In the genomic region with DNA sequence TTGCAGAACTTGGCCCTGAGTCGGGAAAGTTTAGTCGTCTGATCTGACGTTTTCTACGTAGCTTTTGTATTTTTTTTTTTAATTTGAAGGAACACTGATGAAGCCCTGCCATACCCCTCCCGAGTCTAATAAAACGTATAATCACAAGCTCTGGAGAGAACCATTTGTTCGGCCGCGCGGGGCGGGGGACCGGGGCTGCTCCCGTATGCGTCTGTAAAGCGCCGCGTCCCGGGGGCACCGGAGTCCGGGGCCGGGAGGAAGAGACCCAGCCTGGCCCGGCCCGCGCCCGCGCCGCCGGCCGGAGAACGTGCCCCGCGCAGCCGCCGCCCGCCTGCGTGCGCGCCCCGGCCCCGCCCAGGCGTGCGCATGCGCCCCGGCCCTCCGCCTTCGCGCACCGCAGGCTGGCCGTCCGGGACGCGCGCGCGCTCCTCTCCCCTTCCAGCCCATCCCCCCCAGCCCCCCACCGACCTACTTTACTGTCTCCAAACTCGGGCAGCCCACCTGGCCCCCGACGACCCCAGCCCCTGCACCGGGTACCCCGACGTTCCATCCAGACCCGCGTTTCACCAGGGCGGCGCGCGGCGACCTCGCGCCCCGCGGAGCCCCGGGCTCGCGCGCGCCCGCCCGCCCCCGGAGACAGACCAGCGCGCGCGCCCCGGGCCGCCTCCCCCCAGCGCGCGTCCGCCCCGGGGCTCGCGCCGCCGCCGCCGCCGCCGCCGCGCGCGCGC, we compare ENCODE assay signal across 8 cellular contexts.
DNase-seq lines count a peak whose midpoint lies in the region; ATAC-seq and TF ChIP-seq lines count a peak whose summit lies in the region.

No MANE protein-coding gene starts in this region.

- H3K4me3 ChIP-seq in choroid plexus epithelial cell (ENCODE audit: low read depth, low read length) = peak overlapping the region; percentile 86

- no peaks in the 10 kb centered on the region for H3K27me3 ChIP-seq in layer of hippocampus (ENCODE audit: control insufficient read depth, insufficient read depth, low read length)

- peak; percentile 41 for ATAC-seq in HG02884 (IDR thresholded peaks at IDR 0.05; ENCODE audit: unreplicated experiment)
- no peak for ATAC-seq in GM21447 (IDR thresholded peaks at IDR 0.05; ENCODE audit: unreplicated experiment)

- DNase-seq in NCI-H2227 (lab: John Stamatoyannopoulos, UW; ENCODE audit: unreplicated experiment) (peak; percentile 98), choroid plexus epithelial cell (ENCODE audit: low read depth) (peak; percentile 68)
- peak; percentile 50 to 57 for DNase-seq in activated CD4-positive, alpha-beta T cell treated with anti-CD3 and anti-CD28 coated beads for 24 hours (ENCODE audit: low read depth in 2 of 2)
- peak; percentile 60 to 77 for DNase-seq in stimulated activated CD4-positive, alpha-beta T cell treated with anti-CD3 and anti-CD28 coated beads, Interleukin-1b, Interleukin-23, amount 100 ng/mL, for 4 hours (ENCODE audit: low read depth in 2 of 2)

- peak overlapping the region; percentile 94 for H3K27ac ChIP-seq in layer of hippocampus (ENCODE audit: low read depth, low read length)

- TF ChIP-seq CTCF in choroid plexus epithelial cell (conservative IDR thresholded peaks at IDR 0.05; ENCODE audit: low read depth, low read length) = no peak

- TF ChIP-seq POLR2A in GM15510 (IDR thresholded peaks at IDR 0.05; ENCODE audit: borderline replicate concordance, extremely low read depth, insufficient read length) = peak; percentile 89
